ENCODE assay signal across 19 cellular contexts in the genomic region with DNA sequence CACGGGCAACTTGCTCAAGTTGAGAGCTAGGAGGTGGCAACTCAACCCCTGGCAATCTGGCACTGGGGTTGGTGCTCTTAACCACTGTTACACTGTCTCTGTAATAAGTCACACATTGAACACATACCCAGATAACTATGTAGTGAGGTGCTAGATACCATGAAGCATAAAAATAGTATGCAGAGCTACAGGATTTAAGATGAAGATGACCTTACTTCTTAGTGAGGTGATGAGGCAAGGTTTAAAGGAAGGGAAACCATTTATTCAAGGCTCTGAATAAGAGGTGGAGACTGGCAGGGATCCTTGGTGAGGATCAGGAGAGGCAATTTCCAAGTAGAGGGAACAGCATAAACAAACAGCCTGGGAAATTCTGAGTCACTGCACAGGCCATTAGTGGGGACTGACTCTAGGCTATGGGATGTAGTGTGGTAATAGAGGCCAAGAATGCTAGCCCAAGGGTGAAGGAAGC.
DNase-seq lines count a peak whose midpoint lies in the region; ATAC-seq, FAIRE-seq and TF ChIP-seq lines count a peak whose summit lies in the region.
"Had no signal": no experiment of that assay in that cellular context is flagged by ENCODE, and none has a peak within 500 bp of the region (broad histone marks: within the 10 kb centered on the region; RNA-seq: fewer than 3 reads in every experiment).

No MANE protein-coding gene starts in this region.

- H4K20me1 ChIP-seq in K562 (replicated peaks; ENCODE audit: control insufficient read depth, insufficient read depth, low read length), result no peaks in the 10 kb centered on the region

- H3K4me2 ChIP-seq in K562 (ENCODE audit: insufficient read depth, low read length), result no peak overlapping the region

- no peak for TF ChIP-seq RAD21 in K562 (CRISPR knock-in tag; conservative IDR thresholded peaks at IDR 0.05 in 1 of 2, IDR thresholded peaks at IDR 0.05 in 1 of 2)

- no peak for TF ChIP-seq CTCF in K562 (IDR thresholded peaks at IDR 0.05 in 2 of 3, conservative IDR thresholded peaks at IDR 0.05 in 1 of 3; ENCODE audit: insufficient read depth in 2 of 3, low read depth in 1 of 3, low read length in 3 of 3)

- TF ChIP-seq EP300 in K562 (IDR thresholded peaks at IDR 0.05; ENCODE audit: low read length), result no peak

- ATAC-seq in K562 (no peak), HG03139 (IDR thresholded peaks at IDR 0.05; ENCODE audit: unreplicated experiment) (no peak), HG03095 (IDR thresholded peaks at IDR 0.05; ENCODE audit: unreplicated experiment) (no peak), HG03460 (IDR thresholded peaks at IDR 0.05; ENCODE audit: unreplicated experiment) (no peak)

- no peaks in the 10 kb centered on the region for H3K79me2 ChIP-seq in K562 (ENCODE audit: control insufficient read depth, insufficient read depth, low read length)

- CTCF ChIA-PET in K562 (lab: Yijun Ruan, JAX; ENCODE audit: low intra/inter-chr PET ratio), result no interaction called here

- POLR2A ChIA-PET in K562 (lab: Yijun Ruan, JAX), result no interaction called here

- H3K9me1 ChIP-seq in K562 (ENCODE audit: control insufficient read depth, insufficient read depth, low read length), result no peaks in the 10 kb centered on the region

- intact Hi-C loops in K562 (cut with micrococcal nuclease), result no loop called here

- WGBS in K562 (ENCODE audit: insufficient coverage, low coverage, missing lambda C conversion rate), result 5% methylated on average over 1 of the region's 1 CpG

- peak; percentile 78 for DNase-seq in AG08395 (ENCODE audit: low spot score)
- DNase-seq in HS-27A (ENCODE audit: low read depth), result peak; percentile 9
- DNase-seq in K562 (ENCODE audit: extremely low read depth in 1 of 4, low spot score in 3 of 4), result no peak
- peak; percentile 39 for DNase-seq in hepatic stellate cell (ENCODE audit: low spot score)
- no peak for DNase-seq in retina
- DNase-seq: activated CD8-positive, alpha-beta memory T cell treated with anti-CD3 and anti-CD28 coated beads for 24 hours; activated gamma-delta T cell treated with Interleukin-2 at 50 U/mL for 16 hours; central memory CD4-positive, alpha-beta T cell; DND-41; KG1; NCI-H1694 treated with DMSO at 0.1 percent for 48 hours; NCI-H524 treated with DMSO at 0.1 percent for 48 hours; stimulated activated CD4-positive, alpha-beta T cell treated with anti-CD3 and anti-CD28 coated beads, Interleukin-1b, Interleukin-23, amount 100 ng/mL, for 48 hours had no signal

- in situ Hi-C loops in K562 (cut with MboI), result no loop called here

- no peaks in the 10 kb centered on the region for H3K27me3 ChIP-seq in K562 (ENCODE audit: control insufficient read depth in 2 of 2, insufficient read depth in 2 of 2, low read length in 2 of 2)

- no peaks in the 10 kb centered on the region for H3K36me3 ChIP-seq in K562 (ENCODE audit: control insufficient read depth, insufficient read depth, low read length)
- H3K36me3 ChIP-seq: prostate gland had no signal

- no peak overlapping the region for H3K9ac ChIP-seq in K562 (ENCODE audit: insufficient read depth in 1 of 2, low read depth in 2 of 2, low read length in 2 of 2)

- no peak for TF ChIP-seq POLR2A in K562 (conservative IDR thresholded peaks at IDR 0.05)

- BruUV-seq in K562 (replicated peaks; lab: Mats Ljungman, UMichigan), result no TSS peak

- no peaks in the 10 kb centered on the region for H3K4me1 ChIP-seq in K562 (replicated peaks in 1 of 2; ENCODE audit: control insufficient read depth in 2 of 2, insufficient read depth in 2 of 2, low read length in 2 of 2)
- H3K4me1 ChIP-seq: prostate gland had no signal

- H3K27ac ChIP-seq in K562 (ENCODE audit: extremely low read depth, low read depth, low read length), result no peak overlapping the region
- H3K27ac ChIP-seq: prostate gland had no signal

- no peak overlapping the region for H2AFZ ChIP-seq in K562 (ENCODE audit: low read depth, low read length)

- H3K9me3 ChIP-seq in K562 (replicated peaks; ENCODE audit: control insufficient read depth, insufficient read depth, low read depth, low read length), result no peaks in the 10 kb centered on the region
- H3K9me3 ChIP-seq: prostate gland had no signal

- no peak overlapping the region for H3K4me3 ChIP-seq in K562
- H3K4me3 ChIP-seq: prostate gland had no signal

- FAIRE-seq in K562 (lab: Jason Lieb, UNC), result no peak
- FAIRE-seq: endothelial cell of umbilical vein, GM19239 had no signal

TF ChIP-seq in K562, 482 proteins besides CTCF, POLR2A, EP300 and RAD21:
- peak; percentile 19; the same call in 1 of the 2 replicates for TF ChIP-seq ZNF239 (CRISPR knock-in tag; IDR thresholded peaks at IDR 0.05)
- no peak for TF ChIP-seq POLR2H (tag; IDR thresholded peaks at IDR 0.05; ENCODE audit: low read depth)
- TF ChIP-seq RFX7 (CRISPR knock-in tag; IDR thresholded peaks at IDR 0.05), result no peak
- 0 out of 2 replicates have a peak, but pooled peaks have one; percentile 28 for TF ChIP-seq FOSL1 (tag; conservative IDR thresholded peaks at IDR 0.05)
TF ChIP-seq in K562: peak in this region for 2.

Comparison
In these comparisons a context has a peak if more than half of its experiments do, and no peak if none do; other contexts are left out.
1. DNase-seq: peak in AG08395 (single experiment), HS-27A (single experiment) and hepatic stellate cell (single experiment); none in K562 (0 of 4) and retina (single experiment).